ENCODE assay signal across 1 cellular context in genomic region chr1:25389721-25390120, GRCh38. TPM values are rescaled to one million over a fixed set of nuclear protein-coding genes. Genes with fewer than 3 reads are reported as not detected.
"Had no signal": no experiment of that assay in that cellular context is flagged by ENCODE, and none has a peak within 500 bp of the region (broad histone marks: within the 10 kb centered on the region; RNA-seq: fewer than 3 reads in every experiment).

No MANE protein-coding gene starts in this region.

RNA-seq across cellular contexts. Expression of gene RHCE, which starts 30.9 kb away (rescaled TPM):
- total RNA-seq: HT-29 had no signal
